In genomic region chr15:88375234-88375926, GRCh38 we compare ENCODE assay signal across 11 cellular contexts.
A peak's percentile ranks its signal among the peaks of the same experiment; 100 is the strongest.
DNase-seq lines count a peak whose midpoint lies in the region; ATAC-seq lines count a peak whose summit lies in the region.
"Had no signal": no experiment of that assay in that cellular context is flagged by ENCODE, and none has a peak within 500 bp of the region (broad histone marks: within the 10 kb centered on the region; RNA-seq: fewer than 3 reads in every experiment).

No MANE protein-coding gene starts in this region.

- H4K8ac ChIP-seq in neuronal stem cell (ENCODE audit: low read depth, low read length), result no peak overlapping the region

- no peak overlapping the region for H3K23ac ChIP-seq in neuronal stem cell (ENCODE audit: low read depth, low read length, poor library complexity)

- H2AK5ac ChIP-seq in neuronal stem cell (ENCODE audit: low read depth, low read length), result no peak overlapping the region

- H3K9me3 ChIP-seq in neuronal stem cell (replicated peaks in 1 of 2; ENCODE audit: control insufficient read depth in 2 of 2, insufficient read depth in 1 of 2, low read depth in 1 of 2, low read length in 2 of 2), result no peaks in the 10 kb centered on the region
- H3K9me3 ChIP-seq: stomach had no signal

- DNase-seq in ELR (ENCODE audit: low read depth), result peak; percentile 71
- peak; percentile 85 for DNase-seq in NCI-H226
- no peak for DNase-seq in epithelial cell of prostate (ENCODE audit: low read depth, low spot score)
- peak; percentile 8 for DNase-seq in neuronal stem cell (ENCODE audit: low spot score)
- DNase-seq in NCI-H748 treated with DMSO at 0.1 percent for 48 hours (lab: John Stamatoyannopoulos, UW), result no peak
- no peak for DNase-seq in effector CD4-positive, alpha-beta T cell
- DNase-seq: aorta, DMS79, stomach had no signal

- H3K4me2 ChIP-seq in neuronal stem cell (ENCODE audit: insufficient read depth, low read length, poor library complexity, severe bottlenecking), result no peak overlapping the region

- peaks cover 0 to 13% of the 10 kb centered on the region in 2 donors for H3K4me1 ChIP-seq in neuronal stem cell (ENCODE audit: control insufficient read depth in 2 of 2, insufficient read depth in 1 of 2, low read depth in 1 of 2, low read length in 2 of 2)
- H3K4me1 ChIP-seq: stomach had no signal

- H4K91ac ChIP-seq in neuronal stem cell (ENCODE audit: low read depth, low read length, poor library complexity), result no peak overlapping the region

- no peak overlapping the region for H2BK120ac ChIP-seq in neuronal stem cell (ENCODE audit: low read depth, low read length)

- H3K27ac ChIP-seq in epithelial cell of prostate (peak overlapping the region; percentile 20), neuronal stem cell (replicated peaks; ENCODE audit: low read length) (peak overlapping the region; percentile 10)
- H3K27ac ChIP-seq: stomach had no signal

- H3K4ac ChIP-seq in neuronal stem cell (ENCODE audit: low read length), result no peak overlapping the region

- peaks cover 0 to 9% (median 0%) of the 10 kb centered on the region in 3 experiments for H3K27me3 ChIP-seq in neuronal stem cell (ENCODE audit: control insufficient read depth in 3 of 3, insufficient read depth in 3 of 3, low read depth in 1 of 3, low read length in 3 of 3)

- H2BK15ac ChIP-seq in neuronal stem cell (ENCODE audit: low read length), result no peak overlapping the region

- no peaks in the 10 kb centered on the region for H3K36me3 ChIP-seq in neuronal stem cell (replicated peaks in 1 of 2; ENCODE audit: control insufficient read depth in 2 of 2, insufficient read depth in 2 of 2, low read length in 2 of 2)
- H3K36me3 ChIP-seq: stomach had no signal

- no peak overlapping the region for H3K14ac ChIP-seq in neuronal stem cell (ENCODE audit: low read length)

- no CpG with 5 or more reads among the region's 9 CpGs for WGBS in neuronal stem cell (ENCODE audit: extremely low coverage in 2 of 2, insufficient read length in 2 of 2, insufficient replicate concordance in 1 of 2), 2 donors

- no peak overlapping the region for H2BK5ac ChIP-seq in neuronal stem cell (ENCODE audit: low read length)

- peak overlapping the region; percentile 54 for H2AFZ ChIP-seq in neuronal stem cell (ENCODE audit: low read length)

- peak overlapping the region; percentile 21 for H3K18ac ChIP-seq in neuronal stem cell (ENCODE audit: low read length)

- H3K4me3 ChIP-seq in neuronal stem cell (ENCODE audit: low read length in 2 of 2), result no peak overlapping the region
- H3K4me3 ChIP-seq: stomach had no signal

- no peaks in the 10 kb centered on the region for H3K79me1 ChIP-seq in neuronal stem cell (ENCODE audit: low read depth, low read length)

- no peak overlapping the region for H3K9ac ChIP-seq in neuronal stem cell (ENCODE audit: low read depth, low read length, poor library complexity)

- H2BK12ac ChIP-seq in neuronal stem cell (ENCODE audit: low read length), result no peak overlapping the region

- ATAC-seq in HG02571 (IDR thresholded peaks at IDR 0.05; ENCODE audit: unreplicated experiment) (no peak), HG02885 (IDR thresholded peaks at IDR 0.05; ENCODE audit: poor library complexity, unreplicated experiment) (no peak)

Comparison
In these comparisons a context has a peak if more than half of its experiments do, and no peak if none do; other contexts are left out.
1. DNase-seq: peak in ELR (single experiment), NCI-H226 (single experiment) and neuronal stem cell (single experiment); none in epithelial cell of prostate (single experiment), NCI-H748 treated with DMSO at 0.1 percent for 48 hours (single experiment) and effector CD4-positive, alpha-beta T cell (single experiment).